13 cellular contexts compared by ENCODE assay signal in genomic region chr22:42868751-42869251, GRCh38. TPM values are rescaled to one million over a fixed set of nuclear protein-coding genes. Genes with fewer than 3 reads are reported as not detected.
DNase-seq lines count a peak whose midpoint lies in the region; ATAC-seq and TF ChIP-seq lines count a peak whose summit lies in the region.
"Had no signal": no experiment of that assay in that cellular context is flagged by ENCODE, and none has a peak within 500 bp of the region (broad histone marks: within the 10 kb centered on the region; RNA-seq: fewer than 3 reads in every experiment).

No MANE protein-coding gene starts in this region.

- no peaks in the 10 kb centered on the region for H3F3A ChIP-seq in PC-3 (ENCODE audit: low read length, unreplicated experiment)

- H3K23ac ChIP-seq in mesenchymal stem cell (ENCODE audit: low read length in 2 of 2): no peak overlapping the region

- no peak overlapping the region for H2BK15ac ChIP-seq in mesenchymal stem cell (ENCODE audit: low read depth, poor library complexity, severe bottlenecking)

- no peak overlapping the region for H3K14ac ChIP-seq in mesenchymal stem cell (ENCODE audit: low read length in 2 of 2)

- H3K9me3 ChIP-seq in esophagus squamous epithelium (no peaks in the 10 kb centered on the region), mesenchymal stem cell (ENCODE audit: control insufficient read depth, low read length) (no peaks in the 10 kb centered on the region), PC-3 (ENCODE audit: low read length) (no peaks in the 10 kb centered on the region)

- H3K4ac ChIP-seq in mesenchymal stem cell (ENCODE audit: low read depth in 1 of 2, low read length in 2 of 2): no peak overlapping the region

- H3K18ac ChIP-seq in mesenchymal stem cell (ENCODE audit: low read depth in 1 of 2, low read length in 2 of 2): no peak overlapping the region

- no peak overlapping the region for H3K4me2 ChIP-seq in mesenchymal stem cell (ENCODE audit: low read length, poor library complexity, severe bottlenecking)
- H3K4me2 ChIP-seq in PC-3 (ENCODE audit: low read length): no peak overlapping the region

- intact Hi-C loops in MCF 10A (cut with micrococcal nuclease) (loop anchor here (5.0 kb wide), 1 partner anchor 86 kb away; no protein-coding TSS in a partner anchor), esophagus squamous epithelium (cut with DNase I) (no loop called here), PC-3 (cut with micrococcal nuclease) (loop anchor here (10.0 kb wide), 1 partner anchor 226 kb away; no protein-coding TSS in a partner anchor)

- H3K9me3 Mint-ChIP-seq in MCF 10A (ENCODE audit: unreplicated experiment): no peaks in the 10 kb centered on the region
- H3K9me3 Mint-ChIP-seq in activated CD8-positive, alpha-beta memory T cell treated with anti-CD3 and anti-CD28 coated beads, Interleukin-2, amount 10 ng/mL, durations not matched to agents 7 days and 5 days (ENCODE audit: low read depth): no peaks in the 10 kb centered on the region
- H3K9me3 Mint-ChIP-seq: IgD-negative memory B cell; natural killer cell treated with Interleukin-12 subunit alpha and Interleukin-12 subunit beta and Interleukin-15 and Interleukin-18, amount 100 ng/mL, for 72 hours had no signal

- 27 to 58% methylated on average over 5 to 9 of the region's 16 CpGs for WGBS in esophagus squamous epithelium, 2 donors
- 96% methylated on average over 16 of the region's 16 CpGs for WGBS in mesenchymal stem cell

- H3K27ac ChIP-seq in esophagus squamous epithelium (peak overlapping the region; percentile 14 to 53 (median 44)), mesenchymal stem cell (ENCODE audit: low read length, poor library complexity, severe bottlenecking) (no peak overlapping the region), PC-3 (ENCODE audit: low read length) (no peak overlapping the region)

- in situ Hi-C loops in T47D (cut with HindIII; ENCODE audit: low pct_unique_long_range_greater_than_20kb, low sequenced_read_pairs): no loop called here

- DNase-seq in T47D (ENCODE audit: low read depth in 1 of 2, low spot score in 1 of 2) (peak; percentile 21 to 39), MCF 10A (ENCODE audit: unreplicated experiment) (no peak), esophagus squamous epithelium (lab: John Stamatoyannopoulos, UW) (no peak), mesenchymal stem cell (no peak), ureter (ENCODE audit: low spot score) (peak; percentile 62), PC-3 (no peak)
- DNase-seq in activated CD8-positive, alpha-beta memory T cell treated with anti-CD3 and anti-CD28 coated beads, Interleukin-2, amount 10 ng/mL, durations not matched to agents 7 days and 5 days: no peak
- DNase-seq: central memory CD4-positive, alpha-beta T cell; glutamatergic neuron; NCI-H82 had no signal

- TF ChIP-seq CTCF in MCF 10A (IDR thresholded peaks at IDR 0.05; ENCODE audit: unreplicated experiment) (no peak), esophagus squamous epithelium (IDR thresholded peaks at IDR 0.05) (no peak), PC-3 (conservative IDR thresholded peaks at IDR 0.05; ENCODE audit: low read depth, low read length) (no peak)

- H4K91ac ChIP-seq in mesenchymal stem cell (ENCODE audit: low read length): peak overlapping the region; percentile 34

- H3K4me1 Mint-ChIP-seq in MCF 10A (ENCODE audit: insufficient read depth, unreplicated experiment): no peaks in the 10 kb centered on the region
- H3K4me1 Mint-ChIP-seq in activated CD8-positive, alpha-beta memory T cell treated with anti-CD3 and anti-CD28 coated beads, Interleukin-2, amount 10 ng/mL, durations not matched to agents 7 days and 5 days: peaks cover 2% of the 10 kb centered on the region

- no peak for ATAC-seq in GM21619 (IDR thresholded peaks at IDR 0.05; ENCODE audit: unreplicated experiment)
- ATAC-seq in PC-3: no peak
- ATAC-seq in activated CD8-positive, alpha-beta memory T cell treated with anti-CD3 and anti-CD28 coated beads, Interleukin-2, amount 10 ng/mL, durations not matched to agents 7 days and 5 days: no peak
- ATAC-seq: natural killer cell treated with Interleukin-12 subunit alpha and Interleukin-12 subunit beta and Interleukin-15 and Interleukin-18, amount 100 ng/mL, for 72 hours had no signal

- H3K9ac ChIP-seq in mesenchymal stem cell (ENCODE audit: low read length) (no peak overlapping the region), PC-3 (ENCODE audit: low read length) (no peak overlapping the region)

- H3K36me3 ChIP-seq in esophagus squamous epithelium: peaks cover 0 to 50% (median 7%) of the 10 kb centered on the region in 3 donors
- peaks cover 47 to 64% of the 10 kb centered on the region in 2 experiments for H3K36me3 ChIP-seq in mesenchymal stem cell (ENCODE audit: control insufficient read depth in 1 of 2, insufficient read depth in 2 of 2, low read depth in 1 of 2, low read length in 2 of 2)
- H3K36me3 ChIP-seq in PC-3 (ENCODE audit: low read depth, low read length): no peaks in the 10 kb centered on the region; the same call in 1 of the 2 replicates

- no peak overlapping the region for H3K4me3 Mint-ChIP-seq in MCF 10A (ENCODE audit: unreplicated experiment)
- no peak overlapping the region for H3K4me3 Mint-ChIP-seq in activated CD8-positive, alpha-beta memory T cell treated with anti-CD3 and anti-CD28 coated beads, Interleukin-2, amount 10 ng/mL, durations not matched to agents 7 days and 5 days
- H3K4me3 Mint-ChIP-seq: IgD-negative memory B cell; natural killer cell treated with Interleukin-12 subunit alpha and Interleukin-12 subunit beta and Interleukin-15 and Interleukin-18, amount 100 ng/mL, for 72 hours had no signal

- H3K4me3 ChIP-seq in esophagus squamous epithelium: no peak overlapping the region
- no peak overlapping the region for H3K4me3 ChIP-seq in mesenchymal stem cell (ENCODE audit: insufficient read depth in 1 of 2, low read depth in 1 of 2, low read length in 2 of 2)
- H3K4me3 ChIP-seq in PC-3 (ENCODE audit: low read length): no peak overlapping the region

- H3K27ac Mint-ChIP-seq in MCF 10A (ENCODE audit: low read depth, unreplicated experiment): no peak overlapping the region
- no peak overlapping the region for H3K27ac Mint-ChIP-seq in activated CD8-positive, alpha-beta memory T cell treated with anti-CD3 and anti-CD28 coated beads, Interleukin-2, amount 10 ng/mL, durations not matched to agents 7 days and 5 days
- H3K27ac Mint-ChIP-seq: IgD-negative memory B cell; natural killer cell treated with Interleukin-12 subunit alpha and Interleukin-12 subunit beta and Interleukin-15 and Interleukin-18, amount 100 ng/mL, for 72 hours had no signal

- H2BK12ac ChIP-seq in mesenchymal stem cell (ENCODE audit: low read length in 2 of 2): no peak overlapping the region

- no peak overlapping the region for H2BK5ac ChIP-seq in mesenchymal stem cell (ENCODE audit: low read depth, low read length, poor library complexity, severe bottlenecking)

- H4K8ac ChIP-seq in mesenchymal stem cell (ENCODE audit: low read length): no peak overlapping the region

- no peak for TF ChIP-seq POLR2A in esophagus squamous epithelium (IDR thresholded peaks at IDR 0.05)

- H3K79me1 ChIP-seq in mesenchymal stem cell (replicated peaks; ENCODE audit: low read length, poor library complexity, severe bottlenecking): peaks cover 35% of the 10 kb centered on the region

- BruUV-seq in MCF 10A (replicated peaks; lab: Mats Ljungman, UMichigan) (no TSS peak), PC-3 (replicated peaks; lab: Mats Ljungman, UMichigan) (no TSS peak)

- H3K27me3 Mint-ChIP-seq in MCF 10A (ENCODE audit: insufficient read depth, unreplicated experiment): no peaks in the 10 kb centered on the region
- H3K27me3 Mint-ChIP-seq in activated CD8-positive, alpha-beta memory T cell treated with anti-CD3 and anti-CD28 coated beads, Interleukin-2, amount 10 ng/mL, durations not matched to agents 7 days and 5 days: no peaks in the 10 kb centered on the region
- H3K27me3 Mint-ChIP-seq: IgD-negative memory B cell; natural killer cell treated with Interleukin-12 subunit alpha and Interleukin-12 subunit beta and Interleukin-15 and Interleukin-18, amount 100 ng/mL, for 72 hours had no signal

- no peak overlapping the region for H2AK5ac ChIP-seq in mesenchymal stem cell (ENCODE audit: low read length, severe bottlenecking)

- peaks cover 11 to 27% (median 12%) of the 10 kb centered on the region in 3 donors for H3K4me1 ChIP-seq in esophagus squamous epithelium
- H3K4me1 ChIP-seq in mesenchymal stem cell (ENCODE audit: control insufficient read depth, insufficient read depth, low read depth, low read length): peaks cover 12% of the 10 kb centered on the region
- H3K4me1 ChIP-seq in PC-3 (ENCODE audit: insufficient read depth, low read length): peaks cover 8% of the 10 kb centered on the region

- POLR2A ChIA-PET in MCF 10A (lab: Yijun Ruan, JAX): interaction anchor here (1.2 kb wide), 1 partner anchor 8 kb away, joined by 3 read pairs; no protein-coding TSS in a partner anchor
- POLR2A ChIA-PET in PC-3 (lab: Charles Lee; ENCODE audit: unreplicated experiment): interaction anchor here (0.5 kb wide), 1 partner anchor 122 kb away, joined by 3 read pairs; no protein-coding TSS in a partner anchor

- H3K36me3 Mint-ChIP-seq in MCF 10A (ENCODE audit: insufficient read depth, unreplicated experiment): peaks cover 46% of the 10 kb centered on the region
- H3K36me3 Mint-ChIP-seq in activated CD8-positive, alpha-beta memory T cell treated with anti-CD3 and anti-CD28 coated beads, Interleukin-2, amount 10 ng/mL, durations not matched to agents 7 days and 5 days: peaks cover 11% of the 10 kb centered on the region
- H3K36me3 Mint-ChIP-seq: IgD-negative memory B cell had no signal

- H2AFZ ChIP-seq in mesenchymal stem cell (ENCODE audit: low read depth, low read length) (no peak overlapping the region), PC-3 (ENCODE audit: low read length) (no peak overlapping the region)

- CTCF ChIA-PET in MCF 10A (lab: Yijun Ruan, JAX) (interaction anchor here (0.6 to 2.9 kb wide), 13 partner anchors 8 to 244 kb away, joined by 3 to 17 read pairs (median 4); no protein-coding TSS in a partner anchor), PC-3 (lab: Charles Lee) (interaction anchor here (1.6 kb wide), 1 partner anchor 49 kb away, joined by 7 read pairs; no protein-coding TSS in a partner anchor)
- CTCF ChIA-PET in activated CD8-positive, alpha-beta memory T cell treated with anti-CD3 and anti-CD28 coated beads, Interleukin-2, amount 10 ng/mL, durations not matched to agents 7 days and 5 days (lab: Charles Lee): interaction anchor here (0.8 to 3.4 kb wide), 15 partner anchors 8 to 217 kb away, joined by 3 to 66 read pairs (median 9); partner anchors contain the start of gene ARFGAP3

- no peaks in the 10 kb centered on the region for H4K20me1 ChIP-seq in PC-3 (ENCODE audit: low read length)

- H2BK120ac ChIP-seq in mesenchymal stem cell (ENCODE audit: low read depth, low read length): no peak overlapping the region

- H3K27me3 ChIP-seq in esophagus squamous epithelium (no peaks in the 10 kb centered on the region), mesenchymal stem cell (ENCODE audit: control insufficient read depth in 1 of 2, insufficient read depth in 1 of 2, low read length in 2 of 2) (no peaks in the 10 kb centered on the region), PC-3 (ENCODE audit: low read length) (no peaks in the 10 kb centered on the region)

- no peaks in the 10 kb centered on the region for H3K9me2 ChIP-seq in PC-3 (replicated peaks; ENCODE audit: low read length)

- H3K79me2 ChIP-seq in PC-3 (ENCODE audit: low read length): no peaks in the 10 kb centered on the region

RNA-seq across cellular contexts. Expression of gene ARFGAP3, which starts 11.7 kb away (rescaled TPM):
- total RNA-seq in MCF 10A (2022): 67.1 and 82.9 TPM in 2 replicates
- 10 to 100 TPM; 27.3 to 35.1 (median 30.5) TPM for total RNA-seq in esophagus squamous epithelium
- 46.3 TPM for polyA plus RNA-seq in mesenchymal stem cell (2013, experiment 1 of 2)
- polyA plus RNA-seq in mesenchymal stem cell (2013, experiment 2 of 2): 48.0 TPM
- total RNA-seq in ureter: 32.8 TPM
- total RNA-seq in PC-3 (2014; rRNA removed): 11.2 and 19.2 TPM in 2 replicates
- total RNA-seq in activated CD8-positive, alpha-beta memory T cell treated with anti-CD3 and anti-CD28 coated beads, Interleukin-2, amount 10 ng/mL, durations not matched to agents 7 days and 5 days: 10 to 100 TPM; 31.2 to 35.4 TPM

Comparison
In these comparisons a context has a peak if more than half of its experiments do, and no peak if none do; other contexts are left out.
1. DNase-seq: peak in T47D (2 of 2) and ureter (single experiment); none in MCF 10A (single experiment), esophagus squamous epithelium (single experiment), mesenchymal stem cell (single experiment), PC-3 (single experiment) and activated CD8-positive, alpha-beta memory T cell treated with anti-CD3 and anti-CD28 coated beads, Interleukin-2, amount 10 ng/mL, durations not matched to agents 7 days and 5 days (single experiment).
2. H3K27ac ChIP-seq: peak in esophagus squamous epithelium (4 of 4); none in mesenchymal stem cell (single experiment) and PC-3 (single experiment).